10 cellular contexts compared by ENCODE assay signal in genomic region chr10:110455440-110455839, GRCh38. TPM values are rescaled to one million over a fixed set of nuclear protein-coding genes. Genes with fewer than 3 reads are reported as not detected.
DNase-seq lines count a peak whose midpoint lies in the region; ATAC-seq and TF ChIP-seq lines count a peak whose summit lies in the region.
"Had no signal": no experiment of that assay in that cellular context is flagged by ENCODE, and none has a peak within 500 bp of the region (broad histone marks: within the 10 kb centered on the region; RNA-seq: fewer than 3 reads in every experiment).

No MANE protein-coding gene starts in this region.

- peak; percentile 50 for ATAC-seq in GM18517 (IDR thresholded peaks at IDR 0.05; ENCODE audit: unreplicated experiment)
- ATAC-seq: GM23338 had no signal

- H3K4me1 ChIP-seq in OCI-LY7 (ENCODE audit: insufficient read depth, low read length, poor library complexity, severe bottlenecking) (peaks cover 57% of the 10 kb centered on the region), testis (no peaks in the 10 kb centered on the region)

- peak overlapping the region; percentile 47 for H3K27ac Mint-ChIP-seq in activated naive CD8-positive, alpha-beta T cell
- H3K27ac Mint-ChIP-seq: GM23338 had no signal

- TF ChIP-seq CTCF in OCI-LY7 (conservative IDR thresholded peaks at IDR 0.05; ENCODE audit: low read length) (no peak), testis (IDR thresholded peaks at IDR 0.05) (no peak)

- no peaks in the 10 kb centered on the region for H3K9me3 Mint-ChIP-seq in activated naive CD8-positive, alpha-beta T cell (ENCODE audit: low read depth)
- H3K9me3 Mint-ChIP-seq: GM23338 had no signal

- no peaks in the 10 kb centered on the region for H4K20me1 ChIP-seq in OCI-LY7 (ENCODE audit: insufficient read depth, low read length)

- H3K27ac ChIP-seq in OCI-LY7 (ENCODE audit: low read depth, low read length, poor library complexity, severe bottlenecking): no peak overlapping the region
- no peak overlapping the region for H3K27ac ChIP-seq in testis
- H3K27ac ChIP-seq: epithelial cell of prostate had no signal

- no peak overlapping the region for H3K4me3 Mint-ChIP-seq in activated naive CD8-positive, alpha-beta T cell
- H3K4me3 Mint-ChIP-seq: GM23338 had no signal

- intact Hi-C loops in OCI-LY7 (cut with micrococcal nuclease; ENCODE audit: unreplicated experiment): loop anchor here (5.0 kb wide), 1 partner anchor 77 kb away; no protein-coding TSS in a partner anchor
- intact Hi-C loops in testis (cut with DNase I; ENCODE audit: low total_unique reads): no loop called here

- no peaks in the 10 kb centered on the region for H3K9me2 ChIP-seq in OCI-LY7 (ENCODE audit: insufficient read depth, low read length)

- TF ChIP-seq POLR2A in testis (IDR thresholded peaks at IDR 0.05): no peak

- H3K36me3 ChIP-seq in OCI-LY7 (ENCODE audit: insufficient read depth, low read length): no peaks in the 10 kb centered on the region
- no peaks in the 10 kb centered on the region for H3K36me3 ChIP-seq in testis (ENCODE audit: low read depth, missing control alignments)

- POLR2A ChIA-PET in OCI-LY7 (lab: Charles Lee): interaction anchor here (0.9 to 1.9 kb wide), 7 partner anchors 9 to 40 kb away, joined by 3 to 11 read pairs (median 4); no protein-coding TSS in a partner anchor

- H3K79me2 ChIP-seq in OCI-LY7 (ENCODE audit: insufficient read depth, low read depth, low read length): no peaks in the 10 kb centered on the region

- H3K36me3 Mint-ChIP-seq in activated naive CD8-positive, alpha-beta T cell: no peaks in the 10 kb centered on the region

- H3K4me1 Mint-ChIP-seq in activated naive CD8-positive, alpha-beta T cell (ENCODE audit: low read depth): peaks cover 23% of the 10 kb centered on the region
- H3K4me1 Mint-ChIP-seq: GM23338 had no signal

- H3K27me3 Mint-ChIP-seq in activated naive CD8-positive, alpha-beta T cell: no peaks in the 10 kb centered on the region

- 43 to 48% methylated on average over 2 of the region's 2 CpGs for WGBS in testis, 2 donors

- DNase-seq in OCI-LY7 (ENCODE audit: low spot score): peak; percentile 27
- peak in 2 of 3 experiments; percentile 16 to 23 for DNase-seq in stimulated activated CD4-positive, alpha-beta T cell treated with anti-CD3 and anti-CD28 coated beads, TNF-alpha, amount 100 ng/mL, for 4 hours (ENCODE audit: low read depth in 3 of 3)
- no peak for DNase-seq in testis
- DNase-seq in SIG-M5 (lab: John Stamatoyannopoulos, UW): no peak
- no peak for DNase-seq in NCI-H1105 (lab: John Stamatoyannopoulos, UW)
- DNase-seq: DND-41 had no signal

- CTCF ChIA-PET in OCI-LY7 (lab: Charles Lee; ENCODE audit: unreplicated experiment): no interaction called here

- H2AFZ ChIP-seq in OCI-LY7 (ENCODE audit: low read length): no peak overlapping the region
- H2AFZ ChIP-seq: GM23338 had no signal

- no peak overlapping the region for H3K4me3 ChIP-seq in OCI-LY7 (ENCODE audit: low read depth, low read length, poor library complexity, severe bottlenecking)
- H3K4me3 ChIP-seq in testis: no peak overlapping the region
- H3K4me3 ChIP-seq: GM23338 had no signal

- BruUV-seq in OCI-LY7 (replicated peaks; lab: Mats Ljungman, UMichigan): no TSS peak

- no peaks in the 10 kb centered on the region for H3K27me3 ChIP-seq in testis

- peak overlapping the region; percentile 75; the same call in 1 of the 2 replicates for H3K4me2 ChIP-seq in OCI-LY7 (ENCODE audit: low read length)
- H3K4me2 ChIP-seq: GM23338 had no signal

- H3K9me3 ChIP-seq in OCI-LY7 (ENCODE audit: low read length): no peaks in the 10 kb centered on the region
- H3K9me3 ChIP-seq in testis: no peaks in the 10 kb centered on the region

RNA-seq across cellular contexts. Expression of gene DUSP5, which starts 42.3 kb away (rescaled TPM):
- 0.06 and 0.08 TPM in 2 replicates for total RNA-seq in OCI-LY7 (2014; rRNA removed; shearing (Covaris generic))
- total RNA-seq in OCI-LY7 (2022) (0.28 and 0.97 TPM in 2 replicates), testis (10 to 100 TPM; 42.7 to 57.5 TPM)
- 42.8 TPM for polyA plus RNA-seq in testis (ENCODE audit: insufficient read depth, low read depth, low replicate concordance)

Comparison
In these comparisons a context has a peak if more than half of its experiments do, and no peak if none do; other contexts are left out.
1. DNase-seq: peak in OCI-LY7 (single experiment) and stimulated activated CD4-positive, alpha-beta T cell treated with anti-CD3 and anti-CD28 coated beads, TNF-alpha, amount 100 ng/mL, for 4 hours (2 of 3); none in testis (single experiment), SIG-M5 (single experiment) and NCI-H1105 (single experiment).
2. RNA of gene DUSP5, which starts 42.3 kb away (total RNA-seq): 42.7 to 57.5 TPM in testis; 0.06 to 0.97 TPM in OCI-LY7; every median in the first group is over 10 times any median in the second.